ENCODE assay signal across 8 cellular contexts in genomic region chr2:230824406-230824978, GRCh38. TPM values are rescaled to one million over a fixed set of nuclear protein-coding genes. Genes with fewer than 3 reads are reported as not detected.
DNase-seq lines count a peak whose midpoint lies in the region; ATAC-seq lines count a peak whose summit lies in the region.

No MANE protein-coding gene starts in this region.

- ATAC-seq in GM21825 (IDR thresholded peaks at IDR 0.05; ENCODE audit: unreplicated experiment), result peak; percentile 61
- peak; percentile 71 for ATAC-seq in left ventricle myocardium superior
- no peak for ATAC-seq in GM18519 (IDR thresholded peaks at IDR 0.05; ENCODE audit: low FRiP score, unreplicated experiment)

- intact Hi-C loops in left ventricle myocardium superior (cut with micrococcal nuclease), result no loop called here

- H3K36me3 ChIP-seq in rectal smooth muscle tissue (ENCODE audit: control insufficient read depth, insufficient read depth, low read length), result no peaks in the 10 kb centered on the region

- DNase-seq in Caki2 (ENCODE audit: low read depth) (peak; percentile 63), NCI-H1436 (lab: John Stamatoyannopoulos, UW) (peak; percentile 79), SW 1271 (lab: John Stamatoyannopoulos, UW) (peak; percentile 29 to 76), amygdala (lab: John Stamatoyannopoulos, UW) (peak in 44 of 56 donors; percentile 3 to 73 (median 28)), left ventricle myocardium superior (no peak)

- no peaks in the 10 kb centered on the region for H3K4me1 ChIP-seq in rectal smooth muscle tissue (ENCODE audit: control insufficient read depth, insufficient read depth, low read length)

- in situ Hi-C loops in Caki2 (cut with HindIII; ENCODE audit: low pct_unique_long_range_greater_than_20kb, low sequenced_read_pairs), result no loop called here

- H3K27ac ChIP-seq in rectal smooth muscle tissue (ENCODE audit: low read depth, low read length), result no peak overlapping the region

- no peak overlapping the region for H3K9ac ChIP-seq in rectal smooth muscle tissue (ENCODE audit: low read length)

- H3K4me3 ChIP-seq in rectal smooth muscle tissue (ENCODE audit: low read length), result peak overlapping the region; percentile 53

- peaks cover 10% of the 10 kb centered on the region for H3K27me3 ChIP-seq in rectal smooth muscle tissue (ENCODE audit: control insufficient read depth, insufficient read depth, low read length)

RNA-seq across cellular contexts. Expression of gene ITM2C, which starts 40.2 kb away (rescaled TPM):
- 106 and 109 TPM in 2 replicates for total RNA-seq in Caki2 (2014; rRNA removed; shearing (Covaris generic); ENCODE audit: low replicate concordance)
- total RNA-seq in left ventricle myocardium superior, result 28.8 TPM
